In the genomic region with DNA sequence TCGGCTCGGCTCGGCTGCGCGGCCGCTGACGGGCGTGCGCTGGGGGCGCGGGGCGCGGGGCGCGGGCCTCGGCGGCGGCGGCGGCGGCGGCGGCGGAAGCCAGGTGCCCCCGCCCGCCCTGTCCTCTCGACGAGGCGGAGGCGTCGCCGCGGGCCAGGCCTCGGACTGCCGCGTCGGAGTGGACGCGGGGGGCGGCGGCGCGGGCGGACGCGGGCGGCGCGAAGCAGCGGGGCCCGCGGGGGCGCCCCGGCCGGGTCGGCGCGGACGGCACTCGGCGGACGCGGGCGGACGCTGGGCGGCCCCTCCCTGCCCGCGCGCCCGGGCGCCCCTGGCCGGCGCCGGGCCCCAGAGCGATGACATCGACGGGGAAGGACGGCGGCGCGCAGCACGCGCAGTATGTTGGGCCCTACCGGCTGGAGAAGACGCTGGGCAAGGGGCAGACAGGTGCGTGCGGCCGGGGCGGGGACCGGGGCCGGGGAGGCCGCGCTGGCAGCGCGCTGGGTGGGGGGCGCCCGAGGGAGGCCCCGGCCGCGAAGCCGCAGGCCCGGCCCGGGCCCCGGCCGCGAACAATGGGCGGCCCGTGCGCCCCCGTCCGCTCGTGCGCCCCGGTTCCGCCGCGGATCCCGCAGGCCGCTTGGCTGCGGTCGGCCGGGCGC, we compare ENCODE assay signal across 9 cellular contexts. TPM values are rescaled to one million over a fixed set of nuclear protein-coding genes. Genes with fewer than 3 reads are reported as not detected.
A peak's percentile ranks its signal among the peaks of the same experiment; 100 is the strongest.
DNase-seq lines count a peak whose midpoint lies in the region; ATAC-seq and TF ChIP-seq lines count a peak whose summit lies in the region.
"Had no signal": no experiment of that assay in that cellular context is flagged by ENCODE, and none has a peak within 500 bp of the region (broad histone marks: within the 10 kb centered on the region; RNA-seq: fewer than 3 reads in every experiment).

A gene (plus strand): TSS at position 3 of the 656 bp plus-strand sequence. CDS start 351 bp downstream, at position 354.

- H3K27me3 Mint-ChIP-seq in endodermal cell (ENCODE audit: insufficient read depth) = peaks cover 39% of the 10 kb centered on the region

- no peaks in the 10 kb centered on the region for H3K36me3 Mint-ChIP-seq in endodermal cell (ENCODE audit: low read depth)

- H3K27ac ChIP-seq in endodermal cell (ENCODE audit: low read depth, low read length) = peak within 1 kb of the TSS; percentile 83
- no peak within 1 kb of the TSS for H3K27ac ChIP-seq in osteoblast (ENCODE audit: low read depth, low read length)
- H3K27ac ChIP-seq: epithelial cell of prostate had no signal

- no peaks in the 10 kb centered on the region for H3K9me3 ChIP-seq in endodermal cell (ENCODE audit: control insufficient read depth, low read length)
- H3K9me3 ChIP-seq in osteoblast (ENCODE audit: low read depth, low read length) = no peaks in the 10 kb centered on the region

- H3K4me3 Mint-ChIP-seq in endodermal cell = peak within 1 kb of the TSS; percentile 61

- H3K4me1 Mint-ChIP-seq in endodermal cell = no peaks in the 10 kb centered on the region

- peaks cover 2% of the 10 kb centered on the region for H3K9me3 Mint-ChIP-seq in endodermal cell

- DNase-seq in COLO668 (lab: John Stamatoyannopoulos, UW; ENCODE audit: unreplicated experiment) (peak; percentile 29), NCI-H69 (lab: John Stamatoyannopoulos, UW) (peak; percentile 76), endodermal cell (peak; percentile 69), osteoblast (ENCODE audit: insufficient read length, low spot score, missing footprints) (peak; percentile 83), NCI-H1105 (lab: John Stamatoyannopoulos, UW) (no peak), NCI-H1048 (lab: John Stamatoyannopoulos, UW) (no peak), NCI-H2107 treated with DMSO at 0.1 percent for 48 hours (lab: John Stamatoyannopoulos, UW; ENCODE audit: unreplicated experiment) (no peak)

- ATAC-seq in HG02884 (IDR thresholded peaks at IDR 0.05; ENCODE audit: unreplicated experiment) = no peak

- H3K4me3 ChIP-seq in endodermal cell (ENCODE audit: low read length) (peak within 1 kb of the TSS; percentile 76), osteoblast (ENCODE audit: insufficient read depth, low read length) (peak within 1 kb of the TSS; percentile 68)

- TF ChIP-seq CTCF in endodermal cell (conservative IDR thresholded peaks at IDR 0.05) (no peak), osteoblast (IDR thresholded peaks at IDR 0.05; ENCODE audit: extremely low read depth, low read depth, low read length) (no peak)

- H3K4me1 ChIP-seq in endodermal cell (ENCODE audit: control insufficient read depth, insufficient read depth, low read length) (peaks cover 6% of the 10 kb centered on the region), osteoblast (ENCODE audit: insufficient read depth, low read length) (peaks cover 6% of the 10 kb centered on the region)

- H4K20me1 ChIP-seq in osteoblast (ENCODE audit: insufficient read depth, low read length) = no peaks in the 10 kb centered on the region

- H3K27ac Mint-ChIP-seq in endodermal cell = no peak within 1 kb of the TSS

- H3K36me3 ChIP-seq in endodermal cell (ENCODE audit: control insufficient read depth, insufficient read depth, low read length) (no peaks in the 10 kb centered on the region), osteoblast (ENCODE audit: insufficient read depth, low read length) (no peaks in the 10 kb centered on the region)

- H3K9ac ChIP-seq in endodermal cell (ENCODE audit: extremely low read depth, low read length, poor library complexity, severe bottlenecking) = peak within 1 kb of the TSS; percentile 44

- WGBS in endodermal cell (ENCODE audit: insufficient coverage in 1 of 2, insufficient read length in 1 of 2), 2 experiments = 0 to 1% methylated on average over 19 to 123 of the region's 123 CpGs

- peak within 1 kb of the TSS; percentile 76 for H2AFZ ChIP-seq in osteoblast (ENCODE audit: low read length)

- peaks cover 25% of the 10 kb centered on the region for H3K27me3 ChIP-seq in endodermal cell (ENCODE audit: control insufficient read depth, insufficient read depth, low read length, poor library complexity, severe bottlenecking)
- peaks cover 31% of the 10 kb centered on the region for H3K27me3 ChIP-seq in osteoblast (ENCODE audit: insufficient read depth, low read length)

- H3K79me2 ChIP-seq in osteoblast (ENCODE audit: insufficient read depth, low read length) = no peaks in the 10 kb centered on the region

- peak within 1 kb of the TSS; percentile 78 for H3K4me2 ChIP-seq in osteoblast (ENCODE audit: insufficient read depth, low read length)

RNA-seq across cellular contexts. Expression of the gene that starts here (rescaled TPM):
- 10 to 100 TPM in 1 of 2 donors, 1 to 10 TPM in 1; 9.4 to 10.3 TPM for total RNA-seq in endodermal cell
- 43.7 TPM for polyA plus RNA-seq in endodermal cell (2013, experiment 1 of 2)
- polyA plus RNA-seq in endodermal cell (2013, experiment 2 of 2) = 37.6 TPM
- 0.36 TPM in 1 of 2 replicates, not detected in the other for total RNA-seq in osteoblast

Comparison
In these comparisons a context has a peak if more than half of its experiments do, and no peak if none do; other contexts are left out.
1. Peak in DNase-seq, H3K4me3 ChIP-seq and H3K4me2 ChIP-seq in osteoblast; RNA of the gene not detected or under 1 TPM.
2. DNase-seq: peak in COLO668 (single experiment), NCI-H69 (single experiment) and endodermal cell (single experiment); none in NCI-H1105 (single experiment), NCI-H1048 (single experiment) and NCI-H2107 treated with DMSO at 0.1 percent for 48 hours (single experiment).